ENCODE assay signal across 17 cellular contexts in genomic region chr1:61434276-61434675, GRCh38.
A peak's percentile ranks its signal among the peaks of the same experiment; 100 is the strongest.
DNase-seq lines count a peak whose midpoint lies in the region; ATAC-seq and TF ChIP-seq lines count a peak whose summit lies in the region.
"Had no signal": no experiment of that assay in that cellular context is flagged by ENCODE, and none has a peak within 500 bp of the region (broad histone marks: within the 10 kb centered on the region; RNA-seq: fewer than 3 reads in every experiment).

No MANE protein-coding gene starts in this region.

- intact Hi-C loops in PC-3 (cut with micrococcal nuclease): no loop called here
- intact Hi-C loops in esophagus muscularis mucosa (cut with DNase I): no loop called here

- no peaks in the 10 kb centered on the region for H3F3A ChIP-seq in PC-3 (ENCODE audit: low read length, unreplicated experiment)

- no peak for TF ChIP-seq EP300 in esophagus muscularis mucosa (IDR thresholded peaks at IDR 0.05)

- H3K27me3 Mint-ChIP-seq in effector memory CD8-positive, alpha-beta T cell: no peaks in the 10 kb centered on the region
- H3K27me3 Mint-ChIP-seq: CD4-positive, alpha-beta T cell; stimulated activated naive CD8-positive, alpha-beta T cell treated with anti-CD3 and anti-CD28 coated beads, Interleukin-15, Interleukin-2, amounts not matched to agents 100 ng/mL and 50 ng/mL, for 24 hours had no signal

- ATAC-seq in PC-3 (peak; percentile 95), HG03469 (IDR thresholded peaks at IDR 0.05; ENCODE audit: unreplicated experiment) (no peak)
- no peak for ATAC-seq in effector memory CD8-positive, alpha-beta T cell (replicated peaks)

- no peak for TF ChIP-seq POLR2A in esophagus muscularis mucosa (IDR thresholded peaks at IDR 0.05; ENCODE audit: low read depth)

- H2AFZ ChIP-seq in PC-3 (ENCODE audit: low read length): no peak overlapping the region
- no peak overlapping the region for H2AFZ ChIP-seq in osteoblast (ENCODE audit: low read length)

- peaks cover 0 to 2% of the 10 kb centered on the region in 2 donors for H3K4me1 Mint-ChIP-seq in effector memory CD8-positive, alpha-beta T cell (ENCODE audit: low read depth in 2 of 2)
- H3K4me1 Mint-ChIP-seq: activated naive CD8-positive, alpha-beta T cell treated with anti-CD3 and anti-CD28 coated beads, Interleukin-2, amount 10 ng/mL, durations not matched to agents 7 days and 5 days had no signal

- 54% methylated on average over 5 of the region's 5 CpGs for WGBS in esophagus muscularis mucosa

- H3K4me1 ChIP-seq in PC-3 (ENCODE audit: insufficient read depth, low read length): peaks cover 14% of the 10 kb centered on the region; the same call in 1 of the 2 replicates
- peaks cover 43 to 54% (median 48%) of the 10 kb centered on the region in 4 donors for H3K4me1 ChIP-seq in esophagus muscularis mucosa
- no peaks in the 10 kb centered on the region for H3K4me1 ChIP-seq in osteoblast (ENCODE audit: insufficient read depth, low read length)
- H3K4me1 ChIP-seq: colonic mucosa had no signal

- H3K4me3 Mint-ChIP-seq in effector memory CD8-positive, alpha-beta T cell: no peak overlapping the region
- H3K4me3 Mint-ChIP-seq: activated naive CD8-positive, alpha-beta T cell treated with anti-CD3 and anti-CD28 coated beads, Interleukin-2, amount 10 ng/mL, durations not matched to agents 7 days and 5 days; CD4-positive, alpha-beta T cell; stimulated activated naive CD8-positive, alpha-beta T cell treated with anti-CD3 and anti-CD28 coated beads, Interleukin-15, Interleukin-2, amounts not matched to agents 100 ng/mL and 50 ng/mL, for 24 hours had no signal

- peak overlapping the region; percentile 6; the same call in 1 of the 2 replicates for H3K4me2 ChIP-seq in PC-3 (ENCODE audit: low read length)
- H3K4me2 ChIP-seq in osteoblast (ENCODE audit: insufficient read depth, low read length): no peak overlapping the region

- H3K27ac ChIP-seq in PC-3 (ENCODE audit: low read length) (no peak overlapping the region), esophagus muscularis mucosa (replicated peaks in 1 of 4) (peak overlapping the region in 2 of 4 donors; percentile 5 to 37), osteoblast (ENCODE audit: low read depth, low read length) (no peak overlapping the region)
- H3K27ac ChIP-seq: colonic mucosa, VCaP had no signal

- CTCF ChIA-PET in PC-3 (lab: Charles Lee): interaction anchor here (0.5 kb wide), 1 partner anchor 394 kb away, joined by 3 read pairs; no protein-coding TSS in a partner anchor

- DNase-seq in activated CD4-positive, alpha-beta T cell treated with anti-CD3 and anti-CD28 coated beads for 48 hours: peak; percentile 18
- no peak for DNase-seq in activated CD4-positive, alpha-beta T cell treated with anti-CD3 and anti-CD28 coated beads, Interleukin-2, amount 50 U/mL, for 48 hours
- DNase-seq in PC-3 (peak; percentile 66), esophagus muscularis mucosa (ENCODE audit: extremely low spot score) (peak; percentile 86), superior temporal gyrus (ENCODE audit: extremely low spot score) (peak; percentile 37), osteoblast (ENCODE audit: insufficient read length, low spot score, missing footprints) (no peak)
- no peak for DNase-seq in effector memory CD8-positive, alpha-beta T cell
- DNase-seq: activated naive CD8-positive, alpha-beta T cell treated with anti-CD3 and anti-CD28 coated beads, Interleukin-2, amount 10 ng/mL, durations not matched to agents 7 days and 5 days; CD4-positive, alpha-beta T cell; colonic mucosa; HCEC 1CT; mesenchymal stem cell; MV-4-11; NCI-H2171 had no signal

- H3K36me3 Mint-ChIP-seq in effector memory CD8-positive, alpha-beta T cell (ENCODE audit: insufficient read depth): no peaks in the 10 kb centered on the region
- H3K36me3 Mint-ChIP-seq: activated naive CD8-positive, alpha-beta T cell treated with anti-CD3 and anti-CD28 coated beads, Interleukin-2, amount 10 ng/mL, durations not matched to agents 7 days and 5 days had no signal

- no peak for TF ChIP-seq CTCF in PC-3 (conservative IDR thresholded peaks at IDR 0.05; ENCODE audit: low read depth, low read length)
- TF ChIP-seq CTCF in esophagus muscularis mucosa (IDR thresholded peaks at IDR 0.05): no peak
- TF ChIP-seq CTCF in osteoblast (IDR thresholded peaks at IDR 0.05; ENCODE audit: extremely low read depth, low read depth, low read length): no peak

- H3K27ac Mint-ChIP-seq in effector memory CD8-positive, alpha-beta T cell: no peak overlapping the region
- H3K27ac Mint-ChIP-seq: activated naive CD8-positive, alpha-beta T cell treated with anti-CD3 and anti-CD28 coated beads, Interleukin-2, amount 10 ng/mL, durations not matched to agents 7 days and 5 days; CD4-positive, alpha-beta T cell; stimulated activated naive CD8-positive, alpha-beta T cell treated with anti-CD3 and anti-CD28 coated beads, Interleukin-15, Interleukin-2, amounts not matched to agents 100 ng/mL and 50 ng/mL, for 24 hours had no signal

- H3K4me3 ChIP-seq in PC-3 (ENCODE audit: low read length) (no peak overlapping the region), esophagus muscularis mucosa (no peak overlapping the region), osteoblast (ENCODE audit: insufficient read depth, low read length) (no peak overlapping the region)
- H3K4me3 ChIP-seq: colonic mucosa had no signal

- no peaks in the 10 kb centered on the region for H3K9me3 ChIP-seq in PC-3 (ENCODE audit: low read length)
- no peaks in the 10 kb centered on the region for H3K9me3 ChIP-seq in esophagus muscularis mucosa
- H3K9me3 ChIP-seq in osteoblast (ENCODE audit: low read depth, low read length): no peaks in the 10 kb centered on the region
- H3K9me3 ChIP-seq: colonic mucosa had no signal

- no peaks in the 10 kb centered on the region for H3K36me3 ChIP-seq in PC-3 (ENCODE audit: low read depth, low read length)
- no peaks in the 10 kb centered on the region for H3K36me3 ChIP-seq in esophagus muscularis mucosa
- no peaks in the 10 kb centered on the region for H3K36me3 ChIP-seq in osteoblast (ENCODE audit: insufficient read depth, low read length)
- H3K36me3 ChIP-seq: colonic mucosa had no signal

- no peaks in the 10 kb centered on the region for H4K20me1 ChIP-seq in PC-3 (ENCODE audit: low read length)
- H4K20me1 ChIP-seq in osteoblast (ENCODE audit: insufficient read depth, low read length): peaks cover 2% of the 10 kb centered on the region

- no TSS peak for BruUV-seq in PC-3 (replicated peaks; lab: Mats Ljungman, UMichigan)

- H3K9me3 Mint-ChIP-seq in effector memory CD8-positive, alpha-beta T cell: no peaks in the 10 kb centered on the region
- H3K9me3 Mint-ChIP-seq: activated naive CD8-positive, alpha-beta T cell treated with anti-CD3 and anti-CD28 coated beads, Interleukin-2, amount 10 ng/mL, durations not matched to agents 7 days and 5 days; CD4-positive, alpha-beta T cell; stimulated activated naive CD8-positive, alpha-beta T cell treated with anti-CD3 and anti-CD28 coated beads, Interleukin-15, Interleukin-2, amounts not matched to agents 100 ng/mL and 50 ng/mL, for 24 hours had no signal

- H3K9ac ChIP-seq in PC-3 (ENCODE audit: low read length): no peak overlapping the region

- POLR2A ChIA-PET in PC-3 (lab: Charles Lee; ENCODE audit: unreplicated experiment): no interaction called here

- no peaks in the 10 kb centered on the region for H3K9me2 ChIP-seq in PC-3 (replicated peaks; ENCODE audit: low read length)

- no peaks in the 10 kb centered on the region for H3K79me2 ChIP-seq in PC-3 (ENCODE audit: low read length)
- no peaks in the 10 kb centered on the region for H3K79me2 ChIP-seq in osteoblast (ENCODE audit: insufficient read depth, low read length)

- H3K27me3 ChIP-seq in PC-3 (ENCODE audit: low read length) (no peaks in the 10 kb centered on the region), esophagus muscularis mucosa (no peaks in the 10 kb centered on the region), osteoblast (ENCODE audit: insufficient read depth, low read length) (no peaks in the 10 kb centered on the region)
- H3K27me3 ChIP-seq: colonic mucosa had no signal

Comparison
In these comparisons a context has a peak if more than half of its experiments do, and no peak if none do; other contexts are left out.
1. DNase-seq: peak in activated CD4-positive, alpha-beta T cell treated with anti-CD3 and anti-CD28 coated beads for 48 hours (single experiment), PC-3 (single experiment), esophagus muscularis mucosa (single experiment) and superior temporal gyrus (single experiment); none in activated CD4-positive, alpha-beta T cell treated with anti-CD3 and anti-CD28 coated beads, Interleukin-2, amount 50 U/mL, for 48 hours (0 of 2), effector memory CD8-positive, alpha-beta T cell (0 of 3) and osteoblast (single experiment).